8 cellular contexts compared by ENCODE assay signal in the genomic region with DNA sequence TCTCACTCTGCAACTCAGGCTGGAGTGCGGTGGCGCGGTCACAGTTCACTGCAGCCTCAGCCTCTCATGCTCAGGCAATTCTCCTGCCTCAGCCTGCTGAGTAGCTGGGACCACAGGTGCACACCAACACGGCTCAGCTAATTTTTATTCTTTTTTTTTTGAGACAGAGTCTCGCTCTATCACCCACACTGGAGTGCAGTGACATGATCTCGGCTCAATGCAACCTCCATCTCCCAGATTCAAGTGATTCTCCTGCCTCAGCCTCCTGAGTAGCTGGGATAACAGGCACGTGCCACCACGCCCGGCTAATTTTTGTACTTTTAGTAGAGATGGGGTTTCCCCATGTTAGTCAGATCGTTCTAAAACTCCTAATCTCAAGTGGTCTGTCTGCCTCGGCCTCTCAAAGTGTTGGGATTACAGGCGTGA.
DNase-seq lines count a peak whose midpoint lies in the region; ATAC-seq and TF ChIP-seq lines count a peak whose summit lies in the region.
"Not testable (repeated sequence)": the region's sequence is repeated elsewhere in the genome, so short reads cannot be mapped to it uniquely, and the experiment has no call there.

No MANE protein-coding gene starts in this region.

- H3K36me3 Mint-ChIP-seq in dendritic cell treated with granulocyte-macrophage colony-stimulating factor and Interleukin-4, amounts not matched to agents 40 ng/mL and 50 ng/mL, for 4 days (ENCODE audit: low read depth), result peaks cover 50% of the 10 kb centered on the region
- peaks cover 12 to 19% of the 10 kb centered on the region in 2 donors for H3K36me3 Mint-ChIP-seq in stimulated activated naive B cell treated with anti-CD40 and anti-IgM and Interleukin-4, amounts not matched to agents 10 μg/mL and 1 μg/mL and 100 μg/mL, for 72 hours

- intact Hi-C loops in dendritic cell treated with granulocyte-macrophage colony-stimulating factor and Interleukin-4, amounts not matched to agents 40 ng/mL and 50 ng/mL, for 4 days (cut with micrococcal nuclease), result not testable (repeated sequence)

- peak; percentile 78 for ATAC-seq in GM19023 (IDR thresholded peaks at IDR 0.05; ENCODE audit: unreplicated experiment)
- ATAC-seq in GM21447 (IDR thresholded peaks at IDR 0.05; ENCODE audit: unreplicated experiment), result peak; percentile 78
- ATAC-seq in HG02852 (IDR thresholded peaks at IDR 0.05; ENCODE audit: unreplicated experiment), result peak; percentile 83
- peak; percentile 82 for ATAC-seq in HG03196 (IDR thresholded peaks at IDR 0.05; ENCODE audit: unreplicated experiment)
- ATAC-seq in stimulated activated naive B cell treated with anti-CD40 and anti-IgM and Interleukin-4, amounts not matched to agents 10 μg/mL and 1 μg/mL and 100 μg/mL, for 72 hours (replicated peaks), result peak; percentile 84 to 90

- not testable (repeated sequence) for H3K9me3 Mint-ChIP-seq in dendritic cell treated with granulocyte-macrophage colony-stimulating factor and Interleukin-4, amounts not matched to agents 40 ng/mL and 50 ng/mL, for 4 days; stimulated activated naive B cell treated with anti-CD40 and anti-IgM and Interleukin-4, amounts not matched to agents 10 μg/mL and 1 μg/mL and 100 μg/mL, for 72 hours

- peaks cover 46% of the 10 kb centered on the region for H3K4me1 ChIP-seq in OCI-LY3 (ENCODE audit: low read length)

- DNase-seq in stimulated activated naive B cell treated with anti-CD40 and anti-IgM and Interleukin-4, amounts not matched to agents 10 μg/mL and 1 μg/mL and 100 μg/mL, for 72 hours, result peak; percentile 20

- H3K4me3 Mint-ChIP-seq in dendritic cell treated with granulocyte-macrophage colony-stimulating factor and Interleukin-4, amounts not matched to agents 40 ng/mL and 50 ng/mL, for 4 days, result not testable (repeated sequence)
- H3K4me3 Mint-ChIP-seq in stimulated activated naive B cell treated with anti-CD40 and anti-IgM and Interleukin-4, amounts not matched to agents 10 μg/mL and 1 μg/mL and 100 μg/mL, for 72 hours, result peak overlapping the region; percentile 43 to 75

- H2AFZ ChIP-seq in OCI-LY3 (ENCODE audit: low read depth, low read length), result not testable (repeated sequence)

- peaks cover 39% of the 10 kb centered on the region for H3K36me3 ChIP-seq in OCI-LY3 (replicated peaks; ENCODE audit: low read depth, low read length)

- H3K9ac ChIP-seq in OCI-LY3 (ENCODE audit: low read length), result peak overlapping the region; percentile 15; the same call in 1 of the 2 replicates

- H3K27ac ChIP-seq in OCI-LY3 (ENCODE audit: low read length), result peak overlapping the region; percentile 85

- not testable (repeated sequence) for H3K27me3 ChIP-seq in OCI-LY3 (ENCODE audit: low read depth, low read length)

- TF ChIP-seq CTCF in OCI-LY3 (IDR thresholded peaks at IDR 0.05; ENCODE audit: low read depth, low read length), result not testable (repeated sequence)

- H3K27ac Mint-ChIP-seq in dendritic cell treated with granulocyte-macrophage colony-stimulating factor and Interleukin-4, amounts not matched to agents 40 ng/mL and 50 ng/mL, for 4 days, result peak overlapping the region; percentile 68
- peak overlapping the region; percentile 88 for H3K27ac Mint-ChIP-seq in stimulated activated naive B cell treated with anti-CD40 and anti-IgM and Interleukin-4, amounts not matched to agents 10 μg/mL and 1 μg/mL and 100 μg/mL, for 72 hours

- not testable (repeated sequence) for H3K27me3 Mint-ChIP-seq in dendritic cell treated with granulocyte-macrophage colony-stimulating factor and Interleukin-4, amounts not matched to agents 40 ng/mL and 50 ng/mL, for 4 days; stimulated activated naive B cell treated with anti-CD40 and anti-IgM and Interleukin-4, amounts not matched to agents 10 μg/mL and 1 μg/mL and 100 μg/mL, for 72 hours

- H3K4me1 Mint-ChIP-seq in dendritic cell treated with granulocyte-macrophage colony-stimulating factor and Interleukin-4, amounts not matched to agents 40 ng/mL and 50 ng/mL, for 4 days (ENCODE audit: low read depth), result peaks cover 25% of the 10 kb centered on the region
- H3K4me1 Mint-ChIP-seq in stimulated activated naive B cell treated with anti-CD40 and anti-IgM and Interleukin-4, amounts not matched to agents 10 μg/mL and 1 μg/mL and 100 μg/mL, for 72 hours, result peaks cover 9 to 34% of the 10 kb centered on the region in 2 donors

- H3K79me2 ChIP-seq in OCI-LY3 (ENCODE audit: low read length), result not testable (repeated sequence)

- not testable (repeated sequence) for H4K20me1 ChIP-seq in OCI-LY3 (ENCODE audit: insufficient read depth, low read length)

- H3K9me3 ChIP-seq in OCI-LY3 (ENCODE audit: insufficient read depth, low read length), result not testable (repeated sequence)

- peak overlapping the region; percentile 73 for H3K4me2 ChIP-seq in OCI-LY3 (ENCODE audit: low read length)

- peak overlapping the region; percentile 23; the same call in 1 of the 2 replicates for H3K4me3 ChIP-seq in GM08714 (ENCODE audit: low read length)
- peak overlapping the region; percentile 41 for H3K4me3 ChIP-seq in OCI-LY3 (ENCODE audit: low read length)

Comparison
In these comparisons a context has a peak if more than half of its experiments do, and no peak if none do; other contexts are left out.
1. Peak in every context shown above with its lines: DNase-seq, ATAC-seq, H3K4me3 ChIP-seq and H3K27ac ChIP-seq.